ENCODE assay signal across 10 cellular contexts in genomic region chr12:4401108-4401507, GRCh38. TPM values are rescaled to one million over a fixed set of nuclear protein-coding genes. Genes with fewer than 3 reads are reported as not detected.
"Had no signal": no experiment of that assay in that cellular context is flagged by ENCODE, and none has a peak within 500 bp of the region (broad histone marks: within the 10 kb centered on the region; RNA-seq: fewer than 3 reads in every experiment).

No MANE protein-coding gene starts in this region.

- H3K4me2 ChIP-seq: KMS-11 had no signal

- DNase-seq: IMR-90, KBM-7, KG1 had no signal

- ATAC-seq: HepG2 had no signal

- H3K4me3 Mint-ChIP-seq: IgD-negative memory B cell had no signal

- H3K36me3 Mint-ChIP-seq: IgD-negative memory B cell had no signal

- FAIRE-seq: HepG2, HTR-8/SVneo had no signal

- H3K27ac Mint-ChIP-seq: IgD-negative memory B cell had no signal

- H3K27ac ChIP-seq: HL-60, KMS-11 had no signal

- H3K9ac ChIP-seq: KMS-11 had no signal

RNA-seq across cellular contexts. Expression of gene FGF23, which starts 21.6 kb away (rescaled TPM):
- total RNA-seq: HepG2, HT-29, HT1080, IMR-90 had no signal
- polyA plus RNA-seq: HepG2, IgD-negative memory B cell, IMR-90 had no signal

RNA-seq across cellular contexts. Expression of gene FGF6, which starts 44.5 kb away (rescaled TPM):
- total RNA-seq: HepG2, HT-29, HT1080, IMR-90 had no signal
- polyA plus RNA-seq: HepG2, IgD-negative memory B cell, IMR-90 had no signal
